ENCODE assay signal across 1 cellular context in the genomic region with DNA sequence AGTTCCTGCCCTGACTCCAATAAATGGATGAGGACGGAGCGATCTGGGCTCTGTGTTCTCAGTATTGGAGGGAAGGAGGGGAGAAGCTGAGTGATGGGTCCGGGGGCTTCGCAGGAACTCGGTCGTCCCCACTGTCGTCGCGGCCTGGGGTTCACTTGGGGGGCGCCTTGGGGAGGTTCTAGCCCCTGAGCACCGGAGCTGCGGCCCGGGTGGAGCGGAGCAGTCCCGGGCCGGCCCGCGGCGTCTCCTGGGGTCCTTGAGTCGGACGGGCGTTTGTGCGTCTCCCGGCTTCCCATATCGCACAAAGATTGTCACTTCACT.
TF ChIP-seq lines count a peak whose summit lies in the region.

No MANE protein-coding gene starts in this region.

TF ChIP-seq in endothelial cell of umbilical vein, 7 proteins besides CTCF, POLR2A, EP300 and RAD21:
- TF ChIP-seq FOS (IDR thresholded peaks at IDR 0.05; ENCODE audit: borderline replicate concordance, insufficient read depth, low read length) (no peak), GATA2 (IDR thresholded peaks at IDR 0.05; ENCODE audit: insufficient read depth, insufficient read length, low read depth, low read length) (no peak), MYC (IDR thresholded peaks at IDR 0.05; ENCODE audit: low read depth, low read length) (no peak), POLR2AphosphoS5 (IDR thresholded peaks at IDR 0.05; ENCODE audit: insufficient read depth, low read depth, low read length) (no peak)
- TF ChIP-seq, protein P1, sequence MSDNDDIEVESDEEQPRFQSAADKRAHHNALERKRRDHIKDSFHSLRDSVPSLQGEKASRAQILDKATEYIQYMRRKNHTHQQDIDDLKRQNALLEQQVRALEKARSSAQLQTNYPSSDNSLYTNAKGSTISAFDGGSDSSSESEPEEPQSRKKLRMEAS (IDR thresholded peaks at IDR 0.05; ENCODE audit: insufficient read depth, insufficient read length), result no peak
